ENCODE assay signal across 12 cellular contexts in genomic region chr14:48690349-48690748, GRCh38.
A peak's percentile ranks its signal among the peaks of the same experiment; 100 is the strongest.
DNase-seq lines count a peak whose midpoint lies in the region; TF ChIP-seq lines count a peak whose summit lies in the region.
"Had no signal": no experiment of that assay in that cellular context is flagged by ENCODE, and none has a peak within 500 bp of the region (broad histone marks: within the 10 kb centered on the region; RNA-seq: fewer than 3 reads in every experiment).

No MANE protein-coding gene starts in this region.

- TF ChIP-seq CTCF in WERI-Rb-1 (IDR thresholded peaks at IDR 0.05; ENCODE audit: low read depth, low read length) (peak; percentile 36), neural progenitor cell (IDR thresholded peaks at IDR 0.05) (peak; percentile 57)

- H3K4me1 Mint-ChIP-seq in neural progenitor cell, result no peaks in the 10 kb centered on the region
- H3K4me1 Mint-ChIP-seq in activated T-helper 2 cell treated with anti-CD3 and anti-CD28 coated beads, Interferon-gamma antibody, Interleukin-2, Interleukin-4, amounts not matched to agents 10 μg/mL and 5 μg/mL and 100 μg/mL, durations not matched to agents 14 hours and 24 hours and 36 hours (ENCODE audit: low read depth), result no peaks in the 10 kb centered on the region

- no peaks in the 10 kb centered on the region for H3K9me3 ChIP-seq in WERI-Rb-1 (ENCODE audit: severe bottlenecking)
- H3K9me3 ChIP-seq in neural progenitor cell (ENCODE audit: low read depth), result no peaks in the 10 kb centered on the region

- H3K4me3 ChIP-seq in WERI-Rb-1 (ENCODE audit: low read depth, low read length), result no peak overlapping the region
- no peak overlapping the region for H3K4me3 ChIP-seq in neural progenitor cell

- H2AFZ ChIP-seq in neural progenitor cell (replicated peaks), result no peak overlapping the region

- H3K27ac ChIP-seq in WERI-Rb-1 (no peak overlapping the region), neural progenitor cell (no peak overlapping the region)

- no peaks in the 10 kb centered on the region for H3K9me3 Mint-ChIP-seq in neural progenitor cell
- H3K9me3 Mint-ChIP-seq in activated T-helper 2 cell treated with anti-CD3 and anti-CD28 coated beads, Interferon-gamma antibody, Interleukin-2, Interleukin-4, amounts not matched to agents 10 μg/mL and 5 μg/mL and 100 μg/mL, durations not matched to agents 14 hours and 24 hours and 36 hours, result peaks cover 3% of the 10 kb centered on the region
- H3K9me3 Mint-ChIP-seq: activated T-cell treated with anti-CD3 and anti-CD28 coated beads, Interleukin-2, amount 50 U/mL, for 24 hours had no signal

- no peak overlapping the region for H3K9ac ChIP-seq in neural progenitor cell

- no peaks in the 10 kb centered on the region for H3F3A ChIP-seq in neural progenitor cell (ENCODE audit: low read depth)

- no peak overlapping the region for H3K4me3 Mint-ChIP-seq in neural progenitor cell
- no peak overlapping the region for H3K4me3 Mint-ChIP-seq in activated T-helper 2 cell treated with anti-CD3 and anti-CD28 coated beads, Interferon-gamma antibody, Interleukin-2, Interleukin-4, amounts not matched to agents 10 μg/mL and 5 μg/mL and 100 μg/mL, durations not matched to agents 14 hours and 24 hours and 36 hours (ENCODE audit: low read depth)
- H3K4me3 Mint-ChIP-seq: activated T-cell treated with anti-CD3 and anti-CD28 coated beads, Interleukin-2, amount 50 U/mL, for 24 hours; mesothelial cell of epicardium had no signal

- H3K4me2 ChIP-seq in neural progenitor cell, result no peak overlapping the region

- no peak overlapping the region for H3K27ac Mint-ChIP-seq in neural progenitor cell
- no peak overlapping the region for H3K27ac Mint-ChIP-seq in activated T-helper 2 cell treated with anti-CD3 and anti-CD28 coated beads, Interferon-gamma antibody, Interleukin-2, Interleukin-4, amounts not matched to agents 10 μg/mL and 5 μg/mL and 100 μg/mL, durations not matched to agents 14 hours and 24 hours and 36 hours
- H3K27ac Mint-ChIP-seq: activated T-cell treated with anti-CD3 and anti-CD28 coated beads, Interleukin-2, amount 50 U/mL, for 24 hours; mesothelial cell of epicardium had no signal

- no peaks in the 10 kb centered on the region for H4K20me1 ChIP-seq in neural progenitor cell (ENCODE audit: low read depth)

- no peaks in the 10 kb centered on the region for H3K27me3 Mint-ChIP-seq in neural progenitor cell (ENCODE audit: insufficient read depth, low read depth)
- no peaks in the 10 kb centered on the region for H3K27me3 Mint-ChIP-seq in activated T-helper 2 cell treated with anti-CD3 and anti-CD28 coated beads, Interferon-gamma antibody, Interleukin-2, Interleukin-4, amounts not matched to agents 10 μg/mL and 5 μg/mL and 100 μg/mL, durations not matched to agents 14 hours and 24 hours and 36 hours (ENCODE audit: low read depth)
- H3K27me3 Mint-ChIP-seq: activated T-cell treated with anti-CD3 and anti-CD28 coated beads, Interleukin-2, amount 50 U/mL, for 24 hours had no signal

- no peaks in the 10 kb centered on the region for H3K79me2 ChIP-seq in neural progenitor cell (ENCODE audit: low read depth)

- no peaks in the 10 kb centered on the region for H3K4me1 ChIP-seq in neural progenitor cell

- no peaks in the 10 kb centered on the region for H3K27me3 ChIP-seq in WERI-Rb-1 (ENCODE audit: insufficient read depth, low read depth, severe bottlenecking)
- no peaks in the 10 kb centered on the region for H3K27me3 ChIP-seq in neural progenitor cell

- no peaks in the 10 kb centered on the region for H3K36me3 Mint-ChIP-seq in neural progenitor cell
- H3K36me3 Mint-ChIP-seq in activated T-helper 2 cell treated with anti-CD3 and anti-CD28 coated beads, Interferon-gamma antibody, Interleukin-2, Interleukin-4, amounts not matched to agents 10 μg/mL and 5 μg/mL and 100 μg/mL, durations not matched to agents 14 hours and 24 hours and 36 hours (ENCODE audit: low read depth), result no peaks in the 10 kb centered on the region
- H3K36me3 Mint-ChIP-seq: mesothelial cell of epicardium had no signal

- DNase-seq in NCI-H1694 (lab: John Stamatoyannopoulos, UW), result peak; percentile 1
- no peak for DNase-seq in NCI-H1694 treated with DMSO at 0.1 percent for 48 hours (lab: John Stamatoyannopoulos, UW)
- peak; percentile 1 for DNase-seq in NCI-H1105 (lab: John Stamatoyannopoulos, UW)
- DNase-seq in WERI-Rb-1, result no peak
- DNase-seq in neural progenitor cell (ENCODE audit: low spot score), result peak; percentile 13
- DNase-seq in activated T-helper 2 cell treated with anti-CD3 and anti-CD28 coated beads, Interferon-gamma antibody, Interleukin-2, Interleukin-4, amounts not matched to agents 10 μg/mL and 5 μg/mL and 100 μg/mL, durations not matched to agents 14 hours and 24 hours and 36 hours (ENCODE audit: low spot score), result no peak
- DNase-seq in putamen (ENCODE audit: low spot score), result no peak
- no peak for DNase-seq in NCI-H510A treated with DMSO at 0.1 percent for 48 hours (lab: John Stamatoyannopoulos, UW)
- DNase-seq: activated T-cell treated with anti-CD3 and anti-CD28 coated beads, Interleukin-2, amount 50 U/mL, for 24 hours; NCI-H1436 treated with DMSO at 0.1 percent for 48 hours; stimulated activated CD4-positive, alpha-beta T cell treated with anti-CD3 and anti-CD28 coated beads, Interleukin-15, amount 100 ng/mL, for 24 hours had no signal

- intact Hi-C loops in activated T-helper 2 cell treated with anti-CD3 and anti-CD28 coated beads, Interferon-gamma antibody, Interleukin-2, Interleukin-4, amounts not matched to agents 10 μg/mL and 5 μg/mL and 100 μg/mL, durations not matched to agents 14 hours and 24 hours and 36 hours (cut with micrococcal nuclease), result no loop called here

- H3K36me3 ChIP-seq in WERI-Rb-1, result no peaks in the 10 kb centered on the region
- H3K36me3 ChIP-seq in neural progenitor cell, result no peaks in the 10 kb centered on the region

Comparison
In these comparisons a context has a peak if more than half of its experiments do, and no peak if none do; other contexts are left out.
1. DNase-seq: peak in NCI-H1694 (single experiment), NCI-H1105 (single experiment) and neural progenitor cell (single experiment); none in NCI-H1694 treated with DMSO at 0.1 percent for 48 hours (single experiment), WERI-Rb-1 (single experiment), activated T-helper 2 cell treated with anti-CD3 and anti-CD28 coated beads, Interferon-gamma antibody, Interleukin-2, Interleukin-4, amounts not matched to agents 10 μg/mL and 5 μg/mL and 100 μg/mL, durations not matched to agents 14 hours and 24 hours and 36 hours (single experiment), putamen (single experiment) and NCI-H510A treated with DMSO at 0.1 percent for 48 hours (single experiment).